ENCODE assay signal across 11 cellular contexts in the genomic region with DNA sequence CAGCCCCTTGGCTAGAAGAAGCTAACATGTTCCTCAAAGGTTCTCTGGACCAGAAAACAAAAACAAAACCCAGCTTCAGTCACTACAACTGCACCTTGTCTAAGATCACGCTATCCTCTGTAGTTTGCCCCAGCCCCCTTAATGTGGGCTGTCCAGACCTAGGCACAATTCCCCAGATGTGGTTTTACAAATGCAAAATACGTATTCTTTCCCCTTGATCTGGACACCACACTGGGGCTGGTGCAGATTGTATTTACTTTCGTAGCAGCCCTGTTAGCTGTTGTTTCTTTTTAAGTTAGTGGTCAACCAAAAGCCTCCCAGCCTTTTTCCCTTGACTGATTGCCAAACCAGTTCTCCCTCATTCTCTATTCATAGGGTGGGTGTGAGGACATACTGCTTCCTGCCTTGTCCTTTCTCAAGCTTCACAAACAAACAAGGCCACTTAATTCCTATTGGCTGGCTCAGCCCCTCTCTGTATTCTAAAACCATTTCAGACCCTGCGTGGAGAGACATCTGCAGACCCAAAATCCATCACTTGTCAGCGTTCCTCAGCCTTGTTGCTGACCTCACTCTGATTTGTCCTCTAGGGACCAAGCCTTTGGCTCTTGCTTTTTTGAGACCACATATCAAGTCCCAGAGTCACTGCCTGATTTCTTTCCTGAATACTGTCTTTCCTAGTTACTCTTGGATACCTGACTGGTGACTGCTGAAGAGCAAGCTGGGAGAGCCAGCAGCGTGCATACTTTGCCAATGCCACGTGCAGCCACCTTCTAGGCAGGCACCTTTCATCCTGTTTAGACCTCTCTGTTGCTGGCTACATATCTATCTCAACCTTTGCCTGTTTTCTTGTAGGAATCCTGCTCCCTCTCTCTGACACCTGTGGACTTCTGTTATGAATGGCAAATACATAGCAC.
DNase-seq lines count a peak whose midpoint lies in the region; ATAC-seq and TF ChIP-seq lines count a peak whose summit lies in the region.
"Had no signal": no experiment of that assay in that cellular context is flagged by ENCODE, and none has a peak within 500 bp of the region (broad histone marks: within the 10 kb centered on the region; RNA-seq: fewer than 3 reads in every experiment).

No MANE protein-coding gene starts in this region.

- H3K9me3 ChIP-seq in gastrocnemius medialis (no peaks in the 10 kb centered on the region), ovary (no peaks in the 10 kb centered on the region), thyroid gland (no peaks in the 10 kb centered on the region)

- TF ChIP-seq POLR2A in gastrocnemius medialis (IDR thresholded peaks at IDR 0.05) (no peak), ovary (IDR thresholded peaks at IDR 0.05) (no peak), thyroid gland (IDR thresholded peaks at IDR 0.05) (no peak)

- H3K27me3 Mint-ChIP-seq in glutamatergic neuron (ENCODE audit: unreplicated experiment) = peaks cover 7% of the 10 kb centered on the region

- H3K36me3 Mint-ChIP-seq in glutamatergic neuron (ENCODE audit: unreplicated experiment) = peaks cover 5% of the 10 kb centered on the region
- H3K36me3 Mint-ChIP-seq: activated naive CD8-positive, alpha-beta T cell treated with anti-CD3 and anti-CD28 coated beads for 36 hours had no signal

- no peak for ATAC-seq in gastrocnemius medialis

- H3K4me3 Mint-ChIP-seq in glutamatergic neuron (ENCODE audit: unreplicated experiment) = peak overlapping the region; percentile 7
- H3K4me3 Mint-ChIP-seq: activated naive CD8-positive, alpha-beta T cell treated with anti-CD3 and anti-CD28 coated beads for 36 hours had no signal

- WGBS in ovary, 3 donors = 43 to 65% (median 49%) methylated on average over 7 of the region's 7 CpGs
- 72 to 78% methylated on average over 7 of the region's 7 CpGs for WGBS in thyroid gland, 2 donors

- TF ChIP-seq CTCF in glutamatergic neuron (IDR thresholded peaks at IDR 0.05; ENCODE audit: partially characterized antibody, unreplicated experiment) = no peak
- no peak for TF ChIP-seq CTCF in gastrocnemius medialis (IDR thresholded peaks at IDR 0.05 in 4 of 5, conservative IDR thresholded peaks at IDR 0.05 in 1 of 5)
- TF ChIP-seq CTCF in ovary (IDR thresholded peaks at IDR 0.05) = no peak
- no peak for TF ChIP-seq CTCF in thyroid gland (IDR thresholded peaks at IDR 0.05)

- no peak for TF ChIP-seq EP300 in ovary (IDR thresholded peaks at IDR 0.05)

- intact Hi-C loops in gastrocnemius medialis (cut with DNase I; ENCODE audit: low total_unique reads) = no loop called here
- intact Hi-C loops in ovary (cut with DNase I) = no loop called here
- intact Hi-C loops in thyroid gland (cut with DNase I) = no loop called here

- H3K27me3 ChIP-seq in gastrocnemius medialis (no peaks in the 10 kb centered on the region), ovary (no peaks in the 10 kb centered on the region), thyroid gland (no peaks in the 10 kb centered on the region)

- H3K9me3 Mint-ChIP-seq in glutamatergic neuron (ENCODE audit: unreplicated experiment) = peaks cover 4% of the 10 kb centered on the region
- H3K9me3 Mint-ChIP-seq: activated naive CD8-positive, alpha-beta T cell treated with anti-CD3 and anti-CD28 coated beads for 36 hours had no signal

- peaks cover 44% of the 10 kb centered on the region for H3K4me1 Mint-ChIP-seq in glutamatergic neuron (ENCODE audit: low read depth, unreplicated experiment)
- H3K4me1 Mint-ChIP-seq: activated naive CD8-positive, alpha-beta T cell treated with anti-CD3 and anti-CD28 coated beads for 36 hours had no signal

- H3K4me1 ChIP-seq in gastrocnemius medialis (peaks cover 26 to 37% of the 10 kb centered on the region in 2 donors), ovary (ENCODE audit: insufficient read depth) (no peaks in the 10 kb centered on the region), thyroid gland (no peaks in the 10 kb centered on the region)

- in situ Hi-C loops in gastrocnemius medialis (cut with MboI; ENCODE audit: low sequenced_read_pairs in 4 of 4) = no loop called here

- H3K27ac ChIP-seq in gastrocnemius medialis (peak overlapping the region; percentile 31 to 85 (median 78)), ovary (no peak overlapping the region), thyroid gland (no peak overlapping the region)

- no peak overlapping the region for H3K4me3 ChIP-seq in gastrocnemius medialis
- no peak overlapping the region for H3K4me3 ChIP-seq in ovary
- no peak overlapping the region for H3K4me3 ChIP-seq in thyroid gland (replicated peaks in 1 of 3)

- DNase-seq in DMS53 (lab: John Stamatoyannopoulos, UW) (peak; percentile 39), DMS53 treated with DMSO at 0.1 percent for 48 hours (lab: John Stamatoyannopoulos, UW; ENCODE audit: unreplicated experiment) (no peak), RPMI7951 (ENCODE audit: low read depth) (peak; percentile 80), glutamatergic neuron (no peak), gastrocnemius medialis (no peak), ovary (no peak), thyroid gland (no peak)
- no peak for DNase-seq in stimulated activated naive CD4-positive, alpha-beta T cell (lab: John Stamatoyannopoulos, UW)
- DNase-seq: activated naive CD8-positive, alpha-beta T cell treated with anti-CD3 and anti-CD28 coated beads for 36 hours; NCI-H524 treated with DMSO at 0.1 percent for 48 hours; SW 1271 had no signal

- no peaks in the 10 kb centered on the region for H3K36me3 ChIP-seq in gastrocnemius medialis
- no peaks in the 10 kb centered on the region for H3K36me3 ChIP-seq in ovary
- H3K36me3 ChIP-seq in thyroid gland = no peaks in the 10 kb centered on the region

- H3K27ac Mint-ChIP-seq in glutamatergic neuron (ENCODE audit: unreplicated experiment) = no peak overlapping the region
- H3K27ac Mint-ChIP-seq: activated naive CD8-positive, alpha-beta T cell treated with anti-CD3 and anti-CD28 coated beads for 36 hours had no signal

Comparison
In these comparisons a context has a peak if more than half of its experiments do, and no peak if none do; other contexts are left out.
1. DNase-seq: peak in DMS53 (single experiment) and RPMI7951 (single experiment); none in DMS53 treated with DMSO at 0.1 percent for 48 hours (single experiment), glutamatergic neuron (single experiment), gastrocnemius medialis (0 of 2), ovary (0 of 5), stimulated activated naive CD4-positive, alpha-beta T cell (0 of 6) and thyroid gland (0 of 2).
2. H3K27ac ChIP-seq: peak in gastrocnemius medialis (4 of 4); none in ovary (0 of 2) and thyroid gland (0 of 3).